8 cellular contexts compared by ENCODE assay signal in genomic region chr17:2776589-2777241, GRCh38. TPM values are rescaled to one million over a fixed set of nuclear protein-coding genes. Genes with fewer than 3 reads are reported as not detected.
A peak's percentile ranks its signal among the peaks of the same experiment; 100 is the strongest.
DNase-seq lines count a peak whose midpoint lies in the region; ATAC-seq and TF ChIP-seq lines count a peak whose summit lies in the region.

No MANE protein-coding gene starts in this region.

- H3K4me3 ChIP-seq in iPS-20b (ENCODE audit: low read length) (peak overlapping the region; percentile 87), thymus (ENCODE audit: low read length) (peak overlapping the region; percentile 56)

- ATAC-seq in Right ventricle myocardium inferior (no peak), HG03135 (IDR thresholded peaks at IDR 0.05; ENCODE audit: unreplicated experiment) (no peak), GM18505 (IDR thresholded peaks at IDR 0.05; ENCODE audit: unreplicated experiment) (no peak)

- intact Hi-C loops in Right ventricle myocardium inferior (cut with DNase I) (no loop called here), cardiac septum (cut with DNase I) (no loop called here)

- H3K9me3 ChIP-seq in iPS-20b (ENCODE audit: insufficient read depth, low read depth, low read length) (no peaks in the 10 kb centered on the region), thymus (ENCODE audit: control insufficient read depth) (no peaks in the 10 kb centered on the region)

- WGBS in thymus = 1% methylated on average over 71 of the region's 80 CpGs

- H3K27ac ChIP-seq in VCaP (peak overlapping the region; percentile 73; the same call in 1 of the 2 replicates), iPS-20b (ENCODE audit: low read length) (no peak overlapping the region), thymus (ENCODE audit: low read depth) (no peak overlapping the region)

- H3K27me3 ChIP-seq in iPS-20b (ENCODE audit: insufficient read depth, low read length) = peaks cover 32% of the 10 kb centered on the region
- peaks cover 10% of the 10 kb centered on the region for H3K27me3 ChIP-seq in thymus (ENCODE audit: control insufficient read depth, insufficient read depth)

- no peak for TF ChIP-seq POLR2A in GM18505 (IDR thresholded peaks at IDR 0.05; ENCODE audit: borderline replicate concordance, extremely low read depth, insufficient read depth, insufficient read length)

- TF ChIP-seq CTCF in VCaP (conservative IDR thresholded peaks at IDR 0.05) = no peak

- H3K9ac ChIP-seq in iPS-20b (ENCODE audit: low read depth, low read length) = peak overlapping the region; percentile 67; the same call in 1 of the 2 replicates

- H3K36me3 ChIP-seq in iPS-20b (ENCODE audit: insufficient read depth, low read depth, low read length) (no peaks in the 10 kb centered on the region), thymus (ENCODE audit: control insufficient read depth, insufficient read depth) (no peaks in the 10 kb centered on the region)

- H3K4me1 ChIP-seq in iPS-20b (ENCODE audit: insufficient read depth, low read length) (no peaks in the 10 kb centered on the region), thymus (ENCODE audit: control insufficient read depth, insufficient read depth, low read length) (peaks cover 8% of the 10 kb centered on the region)

- DNase-seq in Right ventricle myocardium inferior (ENCODE audit: missing footprints) = peak; percentile 41
- DNase-seq in cardiac septum (ENCODE audit: low spot score) = no peak
- no peak for DNase-seq in GM19238 (ENCODE audit: insufficient read length, low spot score)

RNA-seq across cellular contexts. Expression of gene RAP1GAP2, which starts 19.5 kb away (rescaled TPM):
- total RNA-seq in Right ventricle myocardium inferior (57.2 TPM), cardiac septum (31.2 TPM)
- 1.6 TPM for polyA plus RNA-seq in thymus

RNA-seq across cellular contexts. Expression of gene CCDC92B, which starts 27.3 kb away (rescaled TPM):
- total RNA-seq in Right ventricle myocardium inferior = 0.16 TPM
- 0.13 TPM for total RNA-seq in cardiac septum
- 0.11 TPM for polyA plus RNA-seq in thymus
